Comparison of ENCODE assay signal across 21 cellular contexts in genomic region chr17:81565231-81565630, GRCh38. TPM values are rescaled to one million over a fixed set of nuclear protein-coding genes. Genes with fewer than 3 reads are reported as not detected.
A peak's percentile ranks its signal among the peaks of the same experiment; 100 is the strongest.
DNase-seq lines count a peak whose midpoint lies in the region; ATAC-seq, FAIRE-seq and TF ChIP-seq lines count a peak whose summit lies in the region.
"Had no signal": no experiment of that assay in that cellular context is flagged by ENCODE, and none has a peak within 500 bp of the region (broad histone marks: within the 10 kb centered on the region; RNA-seq: fewer than 3 reads in every experiment).

No MANE protein-coding gene starts in this region.

- H3K27ac ChIP-seq in breast epithelium (peak overlapping the region; percentile 5 to 77), mammary epithelial cell (ENCODE audit: insufficient read depth, low read depth, low read length) (no peak overlapping the region), astrocyte (ENCODE audit: low read depth, low read length) (peak overlapping the region; percentile 88), thoracic aorta (peak overlapping the region; percentile 93 to 96)

- intact Hi-C loops in breast epithelium (cut with DNase I; ENCODE audit: low total_unique reads): no loop called here
- intact Hi-C loops in mammary epithelial cell (cut with micrococcal nuclease): loop anchor here (5.0 kb wide), 1 partner anchor 37 kb away; no protein-coding TSS in a partner anchor

- no peak for TF ChIP-seq POLR2A in breast epithelium (IDR thresholded peaks at IDR 0.05)

- in situ Hi-C loops in mammary epithelial cell (cut with MboI; ENCODE audit: low sequenced_read_pairs in 2 of 2): no loop called here
- in situ Hi-C loops in ACHN (cut with HindIII; ENCODE audit: low pct_ligation_motif_present, low pct_unique_long_range_greater_than_20kb, low sequenced_read_pairs): no loop called here

- H3K4me3 Mint-ChIP-seq in astrocyte (ENCODE audit: unreplicated experiment) (peak overlapping the region; percentile 67), mesothelial cell of epicardium (no peak overlapping the region)

- ATAC-seq in thoracic aorta (ENCODE audit: insufficient number of reproducible peaks, low FRiP score, low read depth): no peak

- H3K9ac ChIP-seq in mammary epithelial cell (ENCODE audit: insufficient read depth, low read length) (no peak overlapping the region), astrocyte (ENCODE audit: low read length) (no peak overlapping the region)

- DNase-seq in breast epithelium (ENCODE audit: low spot score in 2 of 2): no peak
- no peak for DNase-seq in mammary epithelial cell
- no peak for DNase-seq in astrocyte (ENCODE audit: low read depth)
- DNase-seq in mesothelial cell of epicardium (ENCODE audit: low spot score in 2 of 2, unreplicated experiment in 2 of 2): no peak
- no peak for DNase-seq in thoracic aorta (ENCODE audit: low spot score)
- no peak for DNase-seq in NCI-H345 treated with DMSO at 0.1 percent for 48 hours (lab: John Stamatoyannopoulos, UW; ENCODE audit: unreplicated experiment)
- no peak for DNase-seq in NCI-H69 (lab: John Stamatoyannopoulos, UW)
- DNase-seq in ACHN: no peak
- DNase-seq: 8988T; activated effector memory CD4-positive, alpha-beta T cell treated with anti-CD3 and anti-CD28 coated beads, Interleukin-2, amount 50 U/mL, for 16 hours; BE2C; dermis blood vessel endothelial cell; NCI-H1417; NCI-H524 treated with DMSO at 0.1 percent for 48 hours; stimulated activated CD4-positive, alpha-beta T cell treated with anti-CD3 and anti-CD28 coated beads, Interleukin-4, amount 100 ng/mL, for 4 hours; T-helper 1 cell had no signal

- no peak for TF ChIP-seq CTCF in breast epithelium (IDR thresholded peaks at IDR 0.05)
- TF ChIP-seq CTCF in mammary epithelial cell (conservative IDR thresholded peaks at IDR 0.05 in 1 of 2, IDR thresholded peaks at IDR 0.05 in 1 of 2; ENCODE audit: extremely low read depth in 1 of 2, insufficient read depth in 1 of 2, low read depth in 1 of 2, low read length in 2 of 2): no peak
- no peak for TF ChIP-seq CTCF in astrocyte (IDR thresholded peaks at IDR 0.05; ENCODE audit: insufficient read depth, low read depth, low read length)
- TF ChIP-seq CTCF in mesothelial cell of epicardium (IDR thresholded peaks at IDR 0.05; ENCODE audit: unreplicated experiment): no peak
- no peak for TF ChIP-seq CTCF in thoracic aorta (IDR thresholded peaks at IDR 0.05)

- H3K36me3 Mint-ChIP-seq in astrocyte (ENCODE audit: low read depth, unreplicated experiment) (peaks cover 27% of the 10 kb centered on the region), mesothelial cell of epicardium (peaks cover 36% of the 10 kb centered on the region)

- peaks cover 12% of the 10 kb centered on the region for H3K79me2 ChIP-seq in mammary epithelial cell (ENCODE audit: insufficient read depth, low read length)
- peaks cover 11% of the 10 kb centered on the region for H3K79me2 ChIP-seq in astrocyte (ENCODE audit: insufficient read depth, low read length)

- WGBS in mammary epithelial cell (ENCODE audit: low coverage, missing lambda C conversion rate): 100% methylated on average over 9 of the region's 16 CpGs

- peaks cover 69% of the 10 kb centered on the region for H3K4me1 Mint-ChIP-seq in astrocyte (ENCODE audit: low read depth, unreplicated experiment)
- H3K4me1 Mint-ChIP-seq in mesothelial cell of epicardium: peaks cover 38% of the 10 kb centered on the region

- H3K9me3 Mint-ChIP-seq in astrocyte (ENCODE audit: unreplicated experiment) (no peaks in the 10 kb centered on the region), mesothelial cell of epicardium (no peaks in the 10 kb centered on the region)

- peaks cover 12 to 19% of the 10 kb centered on the region in 2 donors for H3K4me1 ChIP-seq in breast epithelium
- H3K4me1 ChIP-seq in mammary epithelial cell (ENCODE audit: insufficient read depth, low read length): peaks cover 33% of the 10 kb centered on the region
- peaks cover 49% of the 10 kb centered on the region for H3K4me1 ChIP-seq in astrocyte (ENCODE audit: insufficient read depth, low read length)
- peaks cover 45 to 71% of the 10 kb centered on the region in 2 donors for H3K4me1 ChIP-seq in thoracic aorta (ENCODE audit: control insufficient read depth in 1 of 2, low read depth in 2 of 2)
- H3K4me1 ChIP-seq: HAP-1 had no signal

- no TSS peak for BruUV-seq in mammary epithelial cell (replicated peaks; lab: Mats Ljungman, UMichigan)

- H3K36me3 ChIP-seq in breast epithelium (peaks cover 5% of the 10 kb centered on the region), mammary epithelial cell (ENCODE audit: insufficient read depth, low read length) (peaks cover 28% of the 10 kb centered on the region), astrocyte (ENCODE audit: insufficient read depth, low read length) (peaks cover 28% of the 10 kb centered on the region), thoracic aorta (peaks cover 27% of the 10 kb centered on the region)

- H3K27me3 Mint-ChIP-seq in astrocyte (ENCODE audit: low read depth, unreplicated experiment): no peaks in the 10 kb centered on the region
- H3K27me3 Mint-ChIP-seq in mesothelial cell of epicardium (ENCODE audit: low read depth): peaks cover 4% of the 10 kb centered on the region
- H3K27me3 Mint-ChIP-seq: progenitor cell of endocrine pancreas had no signal

- H3K4me3 ChIP-seq in breast epithelium (no peak overlapping the region), mammary epithelial cell (replicated peaks in 1 of 3; ENCODE audit: insufficient read depth in 1 of 3, low read depth in 2 of 3, low read length in 3 of 3) (no peak overlapping the region), astrocyte (ENCODE audit: insufficient read depth, low read depth, low read length) (no peak overlapping the region), thoracic aorta (peak overlapping the region; percentile 64)
- H3K4me3 ChIP-seq: cardiac muscle cell, HAP-1, lung, vagina had no signal

- H3K9me3 ChIP-seq in breast epithelium: no peaks in the 10 kb centered on the region
- no peaks in the 10 kb centered on the region for H3K9me3 ChIP-seq in mammary epithelial cell (replicated peaks; ENCODE audit: insufficient read depth, low read length)
- no peaks in the 10 kb centered on the region for H3K9me3 ChIP-seq in astrocyte (ENCODE audit: insufficient read depth, low read depth, low read length)
- no peaks in the 10 kb centered on the region for H3K9me3 ChIP-seq in thoracic aorta
- H3K9me3 ChIP-seq: BE2C, HAP-1, vagina had no signal

- H3K27ac Mint-ChIP-seq in astrocyte (ENCODE audit: unreplicated experiment) (peak overlapping the region; percentile 96), mesothelial cell of epicardium (peak overlapping the region; percentile 95)
- H3K27ac Mint-ChIP-seq: progenitor cell of endocrine pancreas had no signal

- dilution Hi-C loops in mammary epithelial cell (cut with HindIII; ENCODE audit: low sequenced_read_pairs): loop anchor here (5.0 kb wide), 2 partner anchors 53 to 57 kb away; partner anchors contain the start of gene ACTG1

- H4K20me1 ChIP-seq in mammary epithelial cell (ENCODE audit: insufficient read depth, low read length) (no peaks in the 10 kb centered on the region), astrocyte (ENCODE audit: insufficient read depth, low read length) (no peaks in the 10 kb centered on the region)

- CTCF ChIA-PET in mammary epithelial cell (lab: Charles Lee; ENCODE audit: low non-redundant PET): no interaction called here

- no peak overlapping the region for H2AFZ ChIP-seq in mammary epithelial cell (ENCODE audit: low read depth, low read length)
- H2AFZ ChIP-seq in astrocyte (ENCODE audit: low read depth, low read length): no peak overlapping the region

- no peak overlapping the region for H3K4me2 ChIP-seq in mammary epithelial cell (ENCODE audit: insufficient read depth, low read depth, low read length)
- no peak overlapping the region for H3K4me2 ChIP-seq in astrocyte (ENCODE audit: low read length)

- H3K27me3 ChIP-seq in breast epithelium (no peaks in the 10 kb centered on the region), mammary epithelial cell (ENCODE audit: insufficient read depth, low read length) (no peaks in the 10 kb centered on the region), astrocyte (ENCODE audit: insufficient read depth, low read length) (no peaks in the 10 kb centered on the region), thoracic aorta (replicated peaks; ENCODE audit: insufficient read depth) (no peaks in the 10 kb centered on the region)
- H3K27me3 ChIP-seq: BE2C, cardiac muscle cell, vagina had no signal

- FAIRE-seq in astrocyte (lab: Jason Lieb, UNC): no peak

RNA-seq across cellular contexts. Expression of gene FAAP100, which starts 13.1 kb away (rescaled TPM):
- total RNA-seq in breast epithelium (10 to 100 TPM; 13.0 to 23.1 (median 20.6) TPM), mammary epithelial cell (10 to 100 TPM; 23.5 to 26.6 TPM), astrocyte (35.8 and 38.9 TPM in 2 replicates), mesothelial cell of epicardium (35.4 to 37.2 TPM (median 36.0 TPM) in 3 replicates), thoracic aorta (10 to 100 TPM; 43.2 to 57.9 TPM)
- 14.6 TPM for polyA plus RNA-seq in mammary epithelial cell
- polyA minus RNA-seq in mammary epithelial cell: 37.0 TPM

RNA-seq across cellular contexts. Expression of gene FSCN2, which starts 37.1 kb away (rescaled TPM):
- 1 to 10 TPM in 2 of 3 donors, under 1 TPM in 1; 0.48 to 3.2 (median 1.6) TPM for total RNA-seq in breast epithelium
- total RNA-seq in mammary epithelial cell: under 1 TPM; 0.47 to 0.83 TPM
- 0.03 TPM for polyA plus RNA-seq in mammary epithelial cell
- polyA minus RNA-seq in mammary epithelial cell: not detected
- total RNA-seq in astrocyte: 5.6 and 8.0 TPM in 2 replicates
- total RNA-seq in mesothelial cell of epicardium: 13.0 to 17.3 TPM (median 13.3 TPM) in 3 replicates
- total RNA-seq in thoracic aorta: 1 to 10 TPM; 4.2 to 9.2 TPM

RNA-seq across cellular contexts. Expression of gene ACTG1, which starts 52.6 kb away (rescaled TPM):
- 1,000 to 10,000 TPM; 2,222 to 2,764 (median 2,750) TPM for total RNA-seq in breast epithelium
- total RNA-seq in mammary epithelial cell: over 10,000 TPM in 1 of 2 donors, 1,000 to 10,000 TPM in 1; 3,950 to 24,255 TPM
- 8,707 TPM for polyA plus RNA-seq in mammary epithelial cell
- polyA minus RNA-seq in mammary epithelial cell: 4,992 TPM
- 7,049 and 7,369 TPM in 2 replicates for total RNA-seq in astrocyte
- 4,391 to 4,678 TPM (median 4,589 TPM) in 3 replicates for total RNA-seq in mesothelial cell of epicardium
- 1,000 to 10,000 TPM; 4,421 to 4,935 TPM for total RNA-seq in thoracic aorta
